13 cellular contexts compared by ENCODE assay signal in genomic region chr1:53580739-53581475, GRCh38.
"Had no signal": no experiment of that assay in that cellular context is flagged by ENCODE, and none has a peak within 500 bp of the region (broad histone marks: within the 10 kb centered on the region; RNA-seq: fewer than 3 reads in every experiment).

No MANE protein-coding gene starts in this region.

- ATAC-seq: left lung had no signal

- FAIRE-seq: islet of Langerhans had no signal

- H3K27ac ChIP-seq: left lung, ovary, testis, uterus had no signal

- H3K4me3 ChIP-seq: left lung, ovary, testis, uterus had no signal

- H3K36me3 ChIP-seq: left lung, ovary, uterus had no signal

- H3K27me3 ChIP-seq: left lung, ovary, testis, uterus had no signal

- H3K9me3 ChIP-seq: left lung, ovary, testis, uterus had no signal

- H3K4me1 ChIP-seq: left lung, uterus had no signal

- DNase-seq: activated CD4-positive, alpha-beta T cell treated with anti-CD3 and anti-CD28 coated beads, Interleukin-2, amount 50 U/mL, for 48 hours; activated CD4-positive, CD25-positive, alpha-beta regulatory T cell treated with anti-CD3 and anti-CD28 coated beads, Interleukin-2, amount 50 U/mL, for 72 hours; activated naive CD4-positive, alpha-beta T cell treated with anti-CD3 and anti-CD28 coated beads, Interleukin-2, amount 10 ng/mL, durations not matched to agents 7 days and 5 days; amygdala; left lung; nephron progenitor cell; stimulated activated CD4-positive, alpha-beta T cell treated with anti-CD3 and anti-CD28 coated beads, Interleukin-15, amount 100 ng/mL, for 24 hours; stimulated activated CD4-positive, alpha-beta T cell treated with anti-CD3 and anti-CD28 coated beads, Interleukin-4, amount 100 ng/mL, for 24 hours; SW 1271; testis had no signal
